16 cellular contexts compared by ENCODE assay signal in genomic region chr18:42882146-42882545, GRCh38.
DNase-seq lines count a peak whose midpoint lies in the region; ATAC-seq, FAIRE-seq and TF ChIP-seq lines count a peak whose summit lies in the region.
"Had no signal": no experiment of that assay in that cellular context is flagged by ENCODE, and none has a peak within 500 bp of the region (broad histone marks: within the 10 kb centered on the region; RNA-seq: fewer than 3 reads in every experiment).

No MANE protein-coding gene starts in this region.

- H2AFZ ChIP-seq in smooth muscle cell (ENCODE audit: low read depth) = no peak overlapping the region

- peak overlapping the region; percentile 69 for H3K4me2 ChIP-seq in smooth muscle cell

- no peaks in the 10 kb centered on the region for H3K79me2 ChIP-seq in smooth muscle cell (ENCODE audit: low read depth)

- WGBS in smooth muscle cell (ENCODE audit: low lambda C conversion rate) = 25% methylated on average over 3 of the region's 3 CpGs

- FAIRE-seq in D721Med (lab: Jason Lieb, UNC) = peak; percentile 55
- FAIRE-seq: GM12878, GM18507, H1 had no signal

- peak overlapping the region; percentile 49 for H3K9ac ChIP-seq in smooth muscle cell (ENCODE audit: low read depth)

- no peaks in the 10 kb centered on the region for H4K20me1 ChIP-seq in smooth muscle cell (ENCODE audit: low read depth)

- no peaks in the 10 kb centered on the region for H3K36me3 ChIP-seq in smooth muscle cell (ENCODE audit: low read depth)

- H3K9me3 ChIP-seq in smooth muscle cell (replicated peaks; ENCODE audit: low read depth) = no peaks in the 10 kb centered on the region

- ATAC-seq in GM18519 (IDR thresholded peaks at IDR 0.05; ENCODE audit: low FRiP score, unreplicated experiment) (no peak), HG03521 (IDR thresholded peaks at IDR 0.05; ENCODE audit: unreplicated experiment) (no peak)
- ATAC-seq: GM12878, HCT116 had no signal

- peak overlapping the region; percentile 90 for H3K27ac ChIP-seq in smooth muscle cell (ENCODE audit: low read depth)

- no peak for DNase-seq in D721Med (ENCODE audit: insufficient read length, low spot score)
- DNase-seq in NCI-H69 (lab: John Stamatoyannopoulos, UW) = peak; percentile 41
- DNase-seq in fibroblast of mammary gland (ENCODE audit: low read depth) = peak; percentile 0
- DNase-seq in smooth muscle cell (lab: John Stamatoyannopoulos, UW; ENCODE audit: unreplicated experiment) = no peak
- DNase-seq in dermis blood vessel endothelial cell = no peak
- DNase-seq: ACHN; C1 segment of cervical spinal cord; Calu3; CD4-positive, alpha-beta T cell; DMS79 had no signal

- peaks cover 18% of the 10 kb centered on the region for H3F3A ChIP-seq in smooth muscle cell (ENCODE audit: low read depth)

- peaks cover 3% of the 10 kb centered on the region for H3K4me1 ChIP-seq in smooth muscle cell (ENCODE audit: low read depth)

- TF ChIP-seq CTCF in D721Med (IDR thresholded peaks at IDR 0.05; ENCODE audit: insufficient read depth, missing control alignments) = no peak
- TF ChIP-seq CTCF in fibroblast of mammary gland (conservative IDR thresholded peaks at IDR 0.05; ENCODE audit: control insufficient read depth, insufficient read depth, low read depth, low read length) = no peak
- TF ChIP-seq CTCF in smooth muscle cell (IDR thresholded peaks at IDR 0.05; ENCODE audit: borderline replicate concordance, insufficient read depth, poor library complexity, severe bottlenecking) = no peak

- no peaks in the 10 kb centered on the region for H3K27me3 ChIP-seq in smooth muscle cell (ENCODE audit: low read depth)

- H3K4me3 ChIP-seq in fibroblast of mammary gland (ENCODE audit: control insufficient read depth, low read depth, low read length) (no peak overlapping the region), smooth muscle cell (no peak overlapping the region)
- H3K4me3 ChIP-seq: GM12878 had no signal

Comparison
In these comparisons a context has a peak if more than half of its experiments do, and no peak if none do; other contexts are left out.
1. DNase-seq: peak in NCI-H69 (single experiment) and fibroblast of mammary gland (single experiment); none in D721Med (single experiment), smooth muscle cell (single experiment) and dermis blood vessel endothelial cell (single experiment).